10 cellular contexts compared by ENCODE assay signal in genomic region chr1:94821636-94822305, GRCh38. TPM values are rescaled to one million over a fixed set of nuclear protein-coding genes. Genes with fewer than 3 reads are reported as not detected.
DNase-seq lines count a peak whose midpoint lies in the region; ATAC-seq and TF ChIP-seq lines count a peak whose summit lies in the region.
"Had no signal": no experiment of that assay in that cellular context is flagged by ENCODE, and none has a peak within 500 bp of the region (broad histone marks: within the 10 kb centered on the region; RNA-seq: fewer than 3 reads in every experiment).

No MANE protein-coding gene starts in this region.

- H3K27me3 Mint-ChIP-seq in brain (peaks cover 21% of the 10 kb centered on the region), mesothelial cell of epicardium (ENCODE audit: low read depth) (no peaks in the 10 kb centered on the region)

- H3K27ac ChIP-seq in effector memory CD4-positive, alpha-beta T cell (ENCODE audit: insufficient read depth, low read length, poor library complexity, severe bottlenecking) = no peak overlapping the region

- H3K9me3 ChIP-seq in BE2C (no peaks in the 10 kb centered on the region), MG63 (no peaks in the 10 kb centered on the region)
- H3K9me3 ChIP-seq in effector memory CD4-positive, alpha-beta T cell (ENCODE audit: control insufficient read depth, low read length) = no peaks in the 10 kb centered on the region

- H3K4me3 ChIP-seq in BE2C (ENCODE audit: low read depth, low read length) (no peak overlapping the region), MG63 (no peak overlapping the region)
- no peak overlapping the region for H3K4me3 ChIP-seq in effector memory CD4-positive, alpha-beta T cell (ENCODE audit: insufficient read depth, low read depth, low read length, poor library complexity, severe bottlenecking)

- H3K27me3 ChIP-seq in BE2C = no peaks in the 10 kb centered on the region
- H3K27me3 ChIP-seq in effector memory CD4-positive, alpha-beta T cell (replicated peaks; ENCODE audit: control insufficient read depth, insufficient read depth, low read length, poor library complexity, severe bottlenecking) = peaks cover 9% of the 10 kb centered on the region
- H3K27me3 ChIP-seq in MG63 = no peaks in the 10 kb centered on the region; the same call in 1 of the 2 replicates

- no peaks in the 10 kb centered on the region; the same call in 1 of the 2 replicates for H3K4me1 ChIP-seq in BE2C
- peaks cover 2% of the 10 kb centered on the region for H3K4me1 ChIP-seq in effector memory CD4-positive, alpha-beta T cell (ENCODE audit: control insufficient read depth, insufficient read depth, low read length, poor library complexity, severe bottlenecking)

- H3K9me3 Mint-ChIP-seq in brain = peaks cover 0 to 8% (median 0%) of the 10 kb centered on the region in 5 experiments
- H3K9me3 Mint-ChIP-seq in mesothelial cell of epicardium = peaks cover 3% of the 10 kb centered on the region
- H3K9me3 Mint-ChIP-seq: stimulated activated effector memory CD8-positive, alpha-beta T cell treated with anti-CD3 and anti-CD28 coated beads, Interleukin-12 subunit alpha, Interleukin-12 subunit beta, amount 100 ng/mL, for 72 hours had no signal

- no peak for ATAC-seq in HG02852 (IDR thresholded peaks at IDR 0.05; ENCODE audit: unreplicated experiment)
- ATAC-seq: stimulated activated effector memory CD8-positive, alpha-beta T cell treated with anti-CD3 and anti-CD28 coated beads, Interleukin-12 subunit alpha, Interleukin-12 subunit beta, amount 100 ng/mL, for 72 hours had no signal

- no peak for TF ChIP-seq CTCF in BE2C (IDR thresholded peaks at IDR 0.05; ENCODE audit: low read depth, low read length)
- no peak for TF ChIP-seq CTCF in brain (conservative IDR thresholded peaks at IDR 0.05)
- TF ChIP-seq CTCF in mesothelial cell of epicardium (IDR thresholded peaks at IDR 0.05; ENCODE audit: unreplicated experiment) = no peak

- H3K4me1 Mint-ChIP-seq in brain (peaks cover 34% of the 10 kb centered on the region), mesothelial cell of epicardium (peaks cover 38% of the 10 kb centered on the region)
- H3K4me1 Mint-ChIP-seq: stimulated activated effector memory CD8-positive, alpha-beta T cell treated with anti-CD3 and anti-CD28 coated beads, Interleukin-12 subunit alpha, Interleukin-12 subunit beta, amount 100 ng/mL, for 72 hours had no signal

- H3K4me3 Mint-ChIP-seq in brain (peak overlapping the region in 4 of 5 experiments; percentile 79 to 91 (median 84)), mesothelial cell of epicardium (peak overlapping the region; percentile 76)

- H3K27ac Mint-ChIP-seq in brain (peak overlapping the region in 2 of 5 experiments; percentile 45 to 77), mesothelial cell of epicardium (no peak overlapping the region)
- H3K27ac Mint-ChIP-seq: stimulated activated effector memory CD8-positive, alpha-beta T cell treated with anti-CD3 and anti-CD28 coated beads, Interleukin-12 subunit alpha, Interleukin-12 subunit beta, amount 100 ng/mL, for 72 hours had no signal

- no peaks in the 10 kb centered on the region for H3K36me3 ChIP-seq in BE2C
- H3K36me3 ChIP-seq in effector memory CD4-positive, alpha-beta T cell (ENCODE audit: control insufficient read depth, insufficient read depth, low read length) = no peaks in the 10 kb centered on the region
- H3K36me3 ChIP-seq in MG63 = no peaks in the 10 kb centered on the region

- DNase-seq in BE2C (peak; percentile 20), HuH-7 (ENCODE audit: low spot score) (peak; percentile 28), mesothelial cell of epicardium (ENCODE audit: low spot score in 2 of 2, unreplicated experiment in 2 of 2) (no peak), ureter (ENCODE audit: low spot score) (no peak), MG63 (no peak)
- no peak for DNase-seq in effector memory CD4-positive, alpha-beta T cell
- DNase-seq: activated effector memory CD4-positive, alpha-beta T cell treated with anti-CD3 and anti-CD28 coated beads, Interleukin-2, amount 50 U/mL, for 16 hours had no signal

- H3K36me3 Mint-ChIP-seq in brain = peaks cover 6% of the 10 kb centered on the region
- peaks cover 6% of the 10 kb centered on the region for H3K36me3 Mint-ChIP-seq in mesothelial cell of epicardium
- H3K36me3 Mint-ChIP-seq: stimulated activated effector memory CD8-positive, alpha-beta T cell treated with anti-CD3 and anti-CD28 coated beads, Interleukin-12 subunit alpha, Interleukin-12 subunit beta, amount 100 ng/mL, for 72 hours had no signal

RNA-seq across cellular contexts. Expression of gene SLC44A3, which starts 1.6 kb away (rescaled TPM):
- not detected for polyA plus RNA-seq in BE2C (2012; ENCODE audit: insufficient read depth, insufficient read length, low read depth)
- polyA plus RNA-seq in brain (ENCODE audit: insufficient read depth, low read depth, low replicate concordance) = 3.9 TPM
- total RNA-seq in mesothelial cell of epicardium = 9.2 to 13.2 TPM (median 11.2 TPM) in 3 replicates
- 72.1 TPM for total RNA-seq in ureter
- total RNA-seq in MG63 (2014; rRNA removed; shearing (Covaris generic); ENCODE audit: low replicate concordance) = 0.26 and 0.57 TPM in 2 replicates

Comparison
In these comparisons a context has a peak if more than half of its experiments do, and no peak if none do; other contexts are left out.
1. DNase-seq: peak in BE2C (single experiment) and HuH-7 (single experiment); none in mesothelial cell of epicardium (0 of 2), effector memory CD4-positive, alpha-beta T cell (0 of 3), ureter (single experiment) and MG63 (single experiment).